8 cellular contexts compared by ENCODE assay signal in genomic region chr3:49412632-49413337, GRCh38. TPM values are rescaled to one million over a fixed set of nuclear protein-coding genes. Genes with fewer than 3 reads are reported as not detected.
DNase-seq lines count a peak whose midpoint lies in the region; ATAC-seq and TF ChIP-seq lines count a peak whose summit lies in the region.

No MANE protein-coding gene starts in this region.

- peaks cover 60% of the 10 kb centered on the region for H3K79me2 ChIP-seq in SK-N-SH (ENCODE audit: insufficient read depth)
- peaks cover 57% of the 10 kb centered on the region for H3K79me2 ChIP-seq in fibroblast of lung (ENCODE audit: control insufficient read depth, insufficient read depth, low read length)

- H3K27me3 ChIP-seq in SK-N-SH (ENCODE audit: insufficient read depth), result no peaks in the 10 kb centered on the region
- H3K27me3 ChIP-seq in fibroblast of lung (ENCODE audit: control insufficient read depth, insufficient read depth, low read length), result no peaks in the 10 kb centered on the region
- H3K27me3 ChIP-seq in prostate gland (replicated peaks; ENCODE audit: insufficient read depth), result no peaks in the 10 kb centered on the region

- POLR2A ChIA-PET in SK-N-SH (lab: Yijun Ruan, JAX), result interaction anchor here (0.6 to 2.6 kb wide), 4 partner anchors 9 to 49 kb away, joined by 3 to 10 read pairs (median 5); partner anchors contain the start of genes AMT and NICN1

- H2AFZ ChIP-seq in SK-N-SH (ENCODE audit: low read depth) (peak overlapping the region; percentile 57), fibroblast of lung (ENCODE audit: low read length) (peak overlapping the region; percentile 25)

- TF ChIP-seq RAD21 in SK-N-SH (IDR thresholded peaks at IDR 0.05; ENCODE audit: low read length), result no peak

- no peak for ATAC-seq in HG03025 (IDR thresholded peaks at IDR 0.05; ENCODE audit: low FRiP score, unreplicated experiment)

- peaks cover 0 to 19% of the 10 kb centered on the region in 2 experiments; a peak in 2 of 4 replicates for H3K4me1 ChIP-seq in SK-N-SH (ENCODE audit: control insufficient read depth in 1 of 2, insufficient read depth in 2 of 2, low read depth in 1 of 2, low read length in 1 of 2)
- H3K4me1 ChIP-seq in fibroblast of lung (ENCODE audit: control insufficient read depth, extremely low read depth, insufficient read depth, low read length), result peaks cover 3% of the 10 kb centered on the region
- H3K4me1 ChIP-seq in prostate gland (replicated peaks), result peaks cover 11% of the 10 kb centered on the region

- TF ChIP-seq EP300 in SK-N-SH (IDR thresholded peaks at IDR 0.05; ENCODE audit: borderline replicate concordance in 1 of 2, low read depth in 1 of 2, low read length in 1 of 2), result no peak

- no peaks in the 10 kb centered on the region for H3K9me3 ChIP-seq in SK-N-SH
- H3K9me3 ChIP-seq in fibroblast of lung (ENCODE audit: control insufficient read depth, insufficient read depth, low read depth, low read length), result no peaks in the 10 kb centered on the region
- no peaks in the 10 kb centered on the region for H3K9me3 ChIP-seq in prostate gland

- CTCF ChIA-PET in SK-N-SH (lab: Yijun Ruan, JAX), result interaction anchor here (0.7 to 1.9 kb wide), 5 partner anchors 37 to 242 kb away, joined by 3 to 5 read pairs (median 3); no protein-coding TSS in a partner anchor

- H3K36me3 ChIP-seq in SK-N-SH (replicated peaks in 1 of 2; ENCODE audit: control insufficient read depth in 1 of 2, insufficient read depth in 2 of 2, low read length in 1 of 2) (peaks cover 10 to 19% of the 10 kb centered on the region in 2 experiments), fibroblast of lung (ENCODE audit: control insufficient read depth, insufficient read depth, low read length) (peaks cover 13% of the 10 kb centered on the region), prostate gland (no peaks in the 10 kb centered on the region)

- TF ChIP-seq POLR2A in prostate gland (IDR thresholded peaks at IDR 0.05), result no peak

- peaks cover 35% of the 10 kb centered on the region for H4K20me1 ChIP-seq in SK-N-SH (ENCODE audit: insufficient read depth)
- peaks cover 5% of the 10 kb centered on the region for H4K20me1 ChIP-seq in fibroblast of lung (ENCODE audit: control insufficient read depth, extremely low read depth, insufficient read depth, low read length)

- DNase-seq in GM12865 (ENCODE audit: low read depth), result no peak
- DNase-seq in SK-N-SH, result no peak
- peak in 1 of 2 donors; percentile 39 for DNase-seq in fibroblast of lung (ENCODE audit: low read depth in 2 of 2)
- no peak for DNase-seq in prostate gland (ENCODE audit: low spot score)
- DNase-seq in ecto neural progenitor cell (ENCODE audit: low spot score), result no peak
- no peak for DNase-seq in NCI-H1092 (lab: John Stamatoyannopoulos, UW)
- DNase-seq in 8988T, result no peak

- intact Hi-C loops in prostate gland (cut with DNase I), result loop anchor here (5.0 to 10.0 kb wide), 4 partner anchors 55 to 408 kb away; partner anchors contain the start of genes GPX1, QRICH1 and WDR6

- H3K9me2 ChIP-seq in SK-N-SH, result no peaks in the 10 kb centered on the region

- no peak for TF ChIP-seq CTCF in GM12865 (IDR thresholded peaks at IDR 0.05; ENCODE audit: insufficient read depth, low read depth, low read length, missing control alignments)
- TF ChIP-seq CTCF in SK-N-SH (IDR thresholded peaks at IDR 0.05), result no peak
- TF ChIP-seq CTCF in fibroblast of lung (conservative IDR thresholded peaks at IDR 0.05 in 1 of 2, IDR thresholded peaks at IDR 0.05 in 1 of 2; ENCODE audit: low read depth in 1 of 2, low read length in 2 of 2), result no peak
- no peak for TF ChIP-seq CTCF in prostate gland (IDR thresholded peaks at IDR 0.05)

- H3K4me3 ChIP-seq in GM12865 (ENCODE audit: low read depth, low read length) (peak overlapping the region; percentile 65), SK-N-SH (ENCODE audit: low read depth in 2 of 2, low read length in 1 of 2) (peak overlapping the region; percentile 72 to 84), fibroblast of lung (replicated peaks in 1 of 4; ENCODE audit: control extremely low read depth in 1 of 4, insufficient read depth in 1 of 4, low read depth in 3 of 4, low read length in 4 of 4) (peak overlapping the region; percentile 65 to 96 (median 76)), prostate gland (peak overlapping the region; percentile 88 to 98)

- H3K9ac ChIP-seq in SK-N-SH (peak overlapping the region; percentile 82), fibroblast of lung (ENCODE audit: insufficient read depth, low read length) (peak overlapping the region; percentile 94)

- 36% methylated on average over 12 of the region's 16 CpGs for WGBS in SK-N-SH (ENCODE audit: low lambda C conversion rate)
- 28% methylated on average over 16 of the region's 16 CpGs for WGBS in prostate gland

- peak overlapping the region; percentile 63 to 91 for H3K27ac ChIP-seq in SK-N-SH (ENCODE audit: low read depth in 2 of 2, low read length in 1 of 2)
- H3K27ac ChIP-seq in fibroblast of lung (ENCODE audit: insufficient read depth, low read length), result peak overlapping the region; percentile 94
- H3K27ac ChIP-seq in prostate gland, result peak overlapping the region; percentile 76 to 97

- H3F3A ChIP-seq in SK-N-SH (replicated peaks; ENCODE audit: insufficient read depth), result peaks cover 6% of the 10 kb centered on the region

- H3K4me2 ChIP-seq in SK-N-SH, result peak overlapping the region; percentile 89
- peak overlapping the region; percentile 97 for H3K4me2 ChIP-seq in fibroblast of lung (ENCODE audit: extremely low read depth, insufficient read depth, low read length)

TF ChIP-seq in SK-N-SH, 30 proteins besides CTCF, POLR2A, EP300 and RAD21:
- TF ChIP-seq USF2 (IDR thresholded peaks at IDR 0.05; ENCODE audit: borderline replicate concordance, low read depth, low read length), result no peak
- no peak for TF ChIP-seq TEAD4 (IDR thresholded peaks at IDR 0.05; ENCODE audit: borderline replicate concordance, insufficient read depth)
- TF ChIP-seq FOXJ3 (CRISPR knock-in tag; IDR thresholded peaks at IDR 0.05), result no peak

RNA-seq across cellular contexts. Expression of gene TCTA, which starts 0.6 kb away (rescaled TPM):
- polyA plus RNA-seq in SK-N-SH (2012; rRNA removed) (42.1 and 57.5 TPM in 2 replicates), fibroblast of lung (51.6 and 57.8 TPM in 2 replicates)
- 37.9 and 47.3 TPM in 2 replicates for polyA plus RNA-seq in SK-N-SH (2012; cell fraction: cytosol; rRNA removed)
- polyA plus RNA-seq in SK-N-SH (2012; cell fraction: nucleus; rRNA removed), result 26.5 and 29.9 TPM in 2 replicates
- total RNA-seq in fibroblast of lung (14.4 and 34.5 TPM in 2 replicates), prostate gland (10 to 100 TPM; 39.6 to 70.0 TPM)
- polyA plus RNA-seq in fibroblast of lung (2012), result 34.6 and 38.4 TPM in 2 replicates
- 30.2 and 47.6 TPM in 2 replicates for polyA minus RNA-seq in fibroblast of lung (ENCODE audit: low replicate concordance)

RNA-seq across cellular contexts. Expression of gene RHOA, which starts 1.0 kb away (rescaled TPM):
- polyA plus RNA-seq in SK-N-SH (2012; rRNA removed) (221 and 312 TPM in 2 replicates), fibroblast of lung (727 and 1,002 TPM in 2 replicates)
- 300 and 334 TPM in 2 replicates for polyA plus RNA-seq in SK-N-SH (2012; cell fraction: cytosol; rRNA removed)
- 174 and 183 TPM in 2 replicates for polyA plus RNA-seq in SK-N-SH (2012; cell fraction: nucleus; rRNA removed)
- total RNA-seq in fibroblast of lung (352 and 548 TPM in 2 replicates), prostate gland (100 to 1,000 TPM; 296 to 343 TPM)
- polyA plus RNA-seq in fibroblast of lung (2012), result 673 and 854 TPM in 2 replicates
- 753 and 846 TPM in 2 replicates for polyA minus RNA-seq in fibroblast of lung (ENCODE audit: low replicate concordance)

RNA-seq across cellular contexts. Expression of gene AMT, which starts 9.5 kb away (rescaled TPM):
- 17.6 and 21.3 TPM in 2 replicates for polyA plus RNA-seq in SK-N-SH (2012; rRNA removed)
- 1.0 and 2.1 TPM in 2 replicates for polyA plus RNA-seq in SK-N-SH (2012; cell fraction: cytosol; rRNA removed)
- 185 and 225 TPM in 2 replicates for polyA plus RNA-seq in SK-N-SH (2012; cell fraction: nucleus; rRNA removed)
- total RNA-seq in fibroblast of lung, result 0.77 and 2.6 TPM in 2 replicates
- polyA plus RNA-seq in fibroblast of lung, result 2.0 and 2.7 TPM in 2 replicates
- 1.3 and 1.4 TPM in 2 replicates for polyA plus RNA-seq in fibroblast of lung (2012)
- 0.44 TPM in 1 of 2 replicates, not detected in the other for polyA minus RNA-seq in fibroblast of lung (ENCODE audit: low replicate concordance)
- 1 to 10 TPM; 6.3 to 8.9 TPM for total RNA-seq in prostate gland

RNA-seq across cellular contexts. Expression of gene NICN1, which starts 16.3 kb away (rescaled TPM):
- polyA plus RNA-seq in SK-N-SH (2012; rRNA removed) (38.7 and 56.8 TPM in 2 replicates), fibroblast of lung (9.0 and 10.5 TPM in 2 replicates)
- 7.4 and 9.3 TPM in 2 replicates for polyA plus RNA-seq in SK-N-SH (2012; cell fraction: cytosol; rRNA removed)
- polyA plus RNA-seq in SK-N-SH (2012; cell fraction: nucleus; rRNA removed), result 501 and 625 TPM in 2 replicates
- total RNA-seq in fibroblast of lung (3.3 and 5.6 TPM in 2 replicates), prostate gland (10 to 100 TPM in 1 of 2 donors, 1 to 10 TPM in 1; 5.9 to 11.6 TPM)
- 9.9 and 10.8 TPM in 2 replicates for polyA plus RNA-seq in fibroblast of lung (2012)
- 29.3 and 81.8 TPM in 2 replicates for polyA minus RNA-seq in fibroblast of lung (ENCODE audit: low replicate concordance)

RNA-seq across cellular contexts. Expression of gene GPX1, which starts 54.6 kb away (rescaled TPM):
- polyA plus RNA-seq in SK-N-SH (2012; rRNA removed) (661 and 815 TPM in 2 replicates), fibroblast of lung (227 and 428 TPM in 2 replicates)
- polyA plus RNA-seq in SK-N-SH (2012; cell fraction: cytosol; rRNA removed), result 391 and 496 TPM in 2 replicates
- 254 and 446 TPM in 2 replicates for polyA plus RNA-seq in SK-N-SH (2012; cell fraction: nucleus; rRNA removed)
- total RNA-seq in fibroblast of lung (447 and 456 TPM in 2 replicates), prostate gland (100 to 1,000 TPM; 250 to 279 TPM)
- 398 and 683 TPM in 2 replicates for polyA plus RNA-seq in fibroblast of lung (2012)
- polyA minus RNA-seq in fibroblast of lung (ENCODE audit: low replicate concordance), result 235 and 280 TPM in 2 replicates
